Comparison of ENCODE assay signal across 8 cellular contexts in the genomic region with DNA sequence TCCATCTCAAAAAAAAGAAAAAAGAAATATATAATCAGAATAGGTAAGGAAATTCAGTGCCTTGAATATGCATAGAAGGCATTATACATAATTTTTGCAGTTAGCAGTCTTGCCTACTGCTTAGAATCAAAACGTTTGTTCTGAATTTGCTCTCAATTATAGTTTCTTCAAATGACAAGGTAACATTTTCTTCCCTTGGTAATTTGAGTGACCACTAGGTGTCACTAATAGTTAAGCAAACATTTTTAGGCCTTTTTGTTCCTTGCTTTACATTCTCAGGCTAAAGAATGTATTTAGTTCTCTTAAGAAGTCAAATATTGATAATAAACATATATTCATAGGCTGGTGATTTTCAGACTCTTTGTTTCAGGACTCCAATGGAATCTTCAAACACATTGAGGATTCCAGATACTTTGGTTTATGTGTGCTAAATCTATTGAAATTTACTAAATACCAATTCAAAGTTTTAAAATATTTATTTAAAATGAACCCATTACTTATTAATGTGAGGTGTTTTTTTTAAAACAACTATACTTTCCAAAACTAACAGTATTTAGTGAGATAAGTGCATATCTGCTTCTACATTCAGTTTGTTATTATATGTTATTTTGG. TPM values are rescaled to one million over a fixed set of nuclear protein-coding genes. Genes with fewer than 3 reads are reported as not detected.
DNase-seq lines count a peak whose midpoint lies in the region; ATAC-seq, FAIRE-seq and TF ChIP-seq lines count a peak whose summit lies in the region.

No MANE protein-coding gene starts in this region.

- WGBS in adrenal gland, 4 donors: 0 to 4% (median 3%) methylated on average over 1 of the region's 1 CpG
- 4 to 5% methylated on average over 1 of the region's 1 CpG for WGBS in upper lobe of left lung, 2 donors

- H3K36me3 ChIP-seq in adrenal gland (replicated peaks in 1 of 2): peaks cover 0 to 20% of the 10 kb centered on the region in 2 donors
- H3K36me3 ChIP-seq in upper lobe of left lung: peaks cover 0 to 54% (median 8%) of the 10 kb centered on the region in 4 donors

- no peak for TF ChIP-seq EP300 in upper lobe of left lung (IDR thresholded peaks at IDR 0.05)

- H3K9me3 ChIP-seq in adrenal gland (replicated peaks in 1 of 3) (no peaks in the 10 kb centered on the region), upper lobe of left lung (no peaks in the 10 kb centered on the region)

- H3K27ac ChIP-seq in adrenal gland: no peak overlapping the region
- no peak overlapping the region for H3K27ac ChIP-seq in upper lobe of left lung

- no peak overlapping the region for H3K4me3 ChIP-seq in adrenal gland
- H3K4me3 ChIP-seq in upper lobe of left lung: no peak overlapping the region

- H3K4me1 ChIP-seq in adrenal gland (replicated peaks in 1 of 2): no peaks in the 10 kb centered on the region
- no peaks in the 10 kb centered on the region for H3K4me1 ChIP-seq in upper lobe of left lung

- FAIRE-seq in islet of Langerhans (lab: Jason Lieb, UNC): peak; percentile 98

- intact Hi-C loops in adrenal gland (cut with DNase I): loop anchor here in 1 of 2 donors (5.0 kb wide), 1 partner anchor 102 kb away; no protein-coding TSS in a partner anchor

- DNase-seq in NCI-H82 (lab: John Stamatoyannopoulos, UW): peak; percentile 48
- no peak for DNase-seq in NCI-H82 treated with DMSO at 0.1 percent for 48 hours (lab: John Stamatoyannopoulos, UW; ENCODE audit: unreplicated experiment)
- peak; percentile 14 for DNase-seq in NCI-H1092 treated with DMSO at 0.1 percent for 48 hours (lab: John Stamatoyannopoulos, UW)
- DNase-seq in adrenal gland: no peak
- DNase-seq in upper lobe of left lung: no peak

- ATAC-seq in upper lobe of left lung (ENCODE audit: low FRiP score in 2 of 2) (peak in 1 of 2 donors; percentile 36), HG03378 (IDR thresholded peaks at IDR 0.05; ENCODE audit: unreplicated experiment) (no peak), GM21619 (IDR thresholded peaks at IDR 0.05; ENCODE audit: unreplicated experiment) (no peak)

- TF ChIP-seq CTCF in adrenal gland (IDR thresholded peaks at IDR 0.05): peak; percentile 49 to 72 (median 59)
- peak in 5 of 6 experiments; percentile 48 to 66 (median 59) for TF ChIP-seq CTCF in upper lobe of left lung (IDR thresholded peaks at IDR 0.05)

- TF ChIP-seq POLR2A in adrenal gland (IDR thresholded peaks at IDR 0.05) (no peak), upper lobe of left lung (IDR thresholded peaks at IDR 0.05) (no peak)

- H3K27me3 ChIP-seq in adrenal gland (no peaks in the 10 kb centered on the region), upper lobe of left lung (no peaks in the 10 kb centered on the region)

RNA-seq across cellular contexts. Expression of gene DEPDC7, which starts 55.0 kb away (rescaled TPM):
- total RNA-seq in adrenal gland (1 to 10 TPM in 3 of 8 donors, under 1 TPM in 4, not detected in 1; 0.32 to 3.6 (median 0.90) TPM), upper lobe of left lung (1 to 10 TPM in 3 of 6 donors, under 1 TPM in 2, not detected in 1; 0.49 to 1.6 (median 1.0) TPM)
- 1 to 10 TPM in 1 of 3 donors, under 1 TPM in 2; 0.38 to 1.1 (median 0.67) TPM for polyA plus RNA-seq in adrenal gland

Comparison
In these comparisons a context has a peak if more than half of its experiments do, and no peak if none do; other contexts are left out.
1. DNase-seq: peak in NCI-H82 (single experiment) and NCI-H1092 treated with DMSO at 0.1 percent for 48 hours (single experiment); none in NCI-H82 treated with DMSO at 0.1 percent for 48 hours (single experiment), adrenal gland (0 of 7) and upper lobe of left lung (0 of 2).